In genomic region chr2:28389399-28390240, GRCh38 we compare ENCODE assay signal across 1 cellular context.
TF ChIP-seq lines count a peak whose summit lies in the region.

No MANE protein-coding gene starts in this region.

TF ChIP-seq in GM12878, 131 proteins besides CTCF, POLR2A, EP300 and RAD21 (continued from another document):
- TF ChIP-seq RELB (IDR thresholded peaks at IDR 0.05; ENCODE audit: low read depth) (no peak), ZZZ3 (IDR thresholded peaks at IDR 0.05; ENCODE audit: control insufficient read depth, insufficient read length, low read depth) (no peak)
- TF ChIP-seq, protein P1, sequence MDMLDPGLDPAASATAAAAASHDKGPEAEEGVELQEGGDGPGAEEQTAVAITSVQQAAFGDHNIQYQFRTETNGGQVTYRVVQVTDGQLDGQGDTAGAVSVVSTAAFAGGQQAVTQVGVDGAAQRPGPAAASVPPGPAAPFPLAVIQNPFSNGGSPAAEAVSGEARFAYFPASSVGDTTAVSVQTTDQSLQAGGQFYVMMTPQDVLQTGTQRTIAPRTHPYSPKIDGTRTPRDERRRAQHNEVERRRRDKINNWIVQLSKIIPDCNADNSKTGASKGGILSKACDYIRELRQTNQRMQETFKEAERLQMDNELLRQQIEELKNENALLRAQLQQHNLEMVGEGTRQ (IDR thresholded peaks at IDR 0.05; ENCODE audit: borderline replicate concordance, low read depth, low read length), result no peak
